In genomic region chr2:183903026-183903425, GRCh38 we compare ENCODE assay signal across 17 cellular contexts.
DNase-seq lines count a peak whose midpoint lies in the region; ATAC-seq and TF ChIP-seq lines count a peak whose summit lies in the region.
"Had no signal": no experiment of that assay in that cellular context is flagged by ENCODE, and none has a peak within 500 bp of the region (broad histone marks: within the 10 kb centered on the region; RNA-seq: fewer than 3 reads in every experiment).

No MANE protein-coding gene starts in this region.

- ATAC-seq in WTC11 = peak; percentile 52
- no peak for ATAC-seq in activated naive CD4-positive, alpha-beta T cell treated with anti-CD3 and anti-CD28 coated beads, Interleukin-2, amount 50 U/mL, for 72 hours
- ATAC-seq: A549 had no signal

- no peak overlapping the region for H3K27ac Mint-ChIP-seq in WTC11
- H3K27ac Mint-ChIP-seq in activated naive CD4-positive, alpha-beta T cell treated with anti-CD3 and anti-CD28 coated beads, Interleukin-2, amount 50 U/mL, for 72 hours = no peak overlapping the region
- H3K27ac Mint-ChIP-seq: CD4-positive, alpha-beta memory T cell; IgD-negative memory B cell had no signal

- no peaks in the 10 kb centered on the region for H3K36me3 Mint-ChIP-seq in WTC11
- H3K36me3 Mint-ChIP-seq in activated naive CD4-positive, alpha-beta T cell treated with anti-CD3 and anti-CD28 coated beads, Interleukin-2, amount 50 U/mL, for 72 hours = no peaks in the 10 kb centered on the region
- H3K36me3 Mint-ChIP-seq: CD4-positive, alpha-beta memory T cell had no signal

- no peaks in the 10 kb centered on the region for H3K9me3 ChIP-seq in colonic mucosa
- peaks cover 0 to 5% (median under 1%) of the 10 kb centered on the region in 8 donors for H3K9me3 ChIP-seq in spleen
- H3K9me3 ChIP-seq: A549, BE2C had no signal

- DNase-seq in NCI-H446 treated with DMSO at 0.1 percent for 48 hours (lab: John Stamatoyannopoulos, UW) (peak; percentile 14), WTC11 (ENCODE audit: low spot score) (no peak), iPS-NIHi11 (ENCODE audit: low spot score) (peak; percentile 8), colonic mucosa (no peak), spleen (no peak), NCI-H526 (lab: John Stamatoyannopoulos, UW) (no peak)
- DNase-seq in activated naive CD4-positive, alpha-beta T cell treated with anti-CD3 and anti-CD28 coated beads, Interleukin-2, amount 50 U/mL, for 72 hours (ENCODE audit: low spot score in 2 of 2) = no peak
- DNase-seq: BE2C; CD4-positive, alpha-beta memory T cell; DMS153; DMS79 treated with DMSO at 0.1 percent for 48 hours; EL; GDM1; H7 had no signal

- H3K27me3 ChIP-seq in colonic mucosa = no peaks in the 10 kb centered on the region
- H3K27me3 ChIP-seq in spleen (replicated peaks in 1 of 7) = no peaks in the 10 kb centered on the region
- H3K27me3 ChIP-seq: BE2C had no signal

- no peak overlapping the region for H3K9ac ChIP-seq in colonic mucosa (ENCODE audit: low read depth in 2 of 2, low read length in 2 of 2)

- H3K4me1 ChIP-seq in colonic mucosa = no peaks in the 10 kb centered on the region
- H3K4me1 ChIP-seq in spleen = no peaks in the 10 kb centered on the region
- H3K4me1 ChIP-seq: A549, BE2C had no signal

- no peaks in the 10 kb centered on the region for H3K27me3 Mint-ChIP-seq in WTC11 (ENCODE audit: low read depth)
- H3K27me3 Mint-ChIP-seq: CD4-positive, alpha-beta memory T cell; IgD-negative memory B cell had no signal

- H3K4me3 ChIP-seq in colonic mucosa (no peak overlapping the region), spleen (no peak overlapping the region)
- H3K4me3 ChIP-seq: A549 had no signal

- H3K4me1 Mint-ChIP-seq in WTC11 = peaks cover 4% of the 10 kb centered on the region
- H3K4me1 Mint-ChIP-seq: CD4-positive, alpha-beta memory T cell; IgD-negative memory B cell had no signal

- TF ChIP-seq CTCF in WTC11 (IDR thresholded peaks at IDR 0.05) (no peak), colonic mucosa (IDR thresholded peaks at IDR 0.05) (no peak), spleen (IDR thresholded peaks at IDR 0.05 in 8 of 11, conservative IDR thresholded peaks at IDR 0.05 in 3 of 11) (no peak)

- intact Hi-C loops in colonic mucosa (cut with DNase I) = no loop called here
- intact Hi-C loops in spleen (cut with DNase I; ENCODE audit: low total_unique reads) = no loop called here

- 87 to 99% (median 96%) methylated on average over 2 of the region's 2 CpGs for WGBS in spleen, 5 donors

- CTCF ChIA-PET in WTC11 (lab: Charles Lee) = no interaction called here

- no peaks in the 10 kb centered on the region for H3K36me3 ChIP-seq in colonic mucosa
- H3K36me3 ChIP-seq in spleen = no peaks in the 10 kb centered on the region
- H3K36me3 ChIP-seq: BE2C had no signal

- POLR2A ChIA-PET in WTC11 (lab: Charles Lee) = no interaction called here

- TF ChIP-seq POLR2A in spleen (IDR thresholded peaks at IDR 0.05) = no peak

- H3K27ac ChIP-seq in colonic mucosa = no peak overlapping the region
- no peak overlapping the region for H3K27ac ChIP-seq in spleen
- H3K27ac ChIP-seq: A549, C4-2B had no signal

- no peak overlapping the region for H3K4me3 Mint-ChIP-seq in WTC11
- H3K4me3 Mint-ChIP-seq: CD4-positive, alpha-beta memory T cell; IgD-negative memory B cell had no signal

- peaks cover 5% of the 10 kb centered on the region for H3K9me3 Mint-ChIP-seq in WTC11
- peaks cover 0 to 10% of the 10 kb centered on the region in 2 donors for H3K9me3 Mint-ChIP-seq in activated naive CD4-positive, alpha-beta T cell treated with anti-CD3 and anti-CD28 coated beads, Interleukin-2, amount 50 U/mL, for 72 hours

TF ChIP-seq in WTC11, 78 proteins besides CTCF, POLR2A, EP300 and RAD21:
- TF ChIP-seq JUN (CRISPR knock-in tag; IDR thresholded peaks at IDR 0.05) (no peak), EMX1 (CRISPR knock-in tag; IDR thresholded peaks at IDR 0.05) (no peak), ZNF263 (CRISPR knock-in tag; IDR thresholded peaks at IDR 0.05; ENCODE audit: low read depth) (no peak), FOXJ3 (CRISPR knock-in tag; IDR thresholded peaks at IDR 0.05; ENCODE audit: borderline replicate concordance) (no peak), ATF3 (CRISPR knock-in tag; conservative IDR thresholded peaks at IDR 0.05) (no peak), JAZF1 (CRISPR knock-in tag; IDR thresholded peaks at IDR 0.05) (no peak)

Comparison
In these comparisons a context has a peak if more than half of its experiments do, and no peak if none do; other contexts are left out.
1. DNase-seq: peak in NCI-H446 treated with DMSO at 0.1 percent for 48 hours (single experiment) and iPS-NIHi11 (single experiment); none in WTC11 (single experiment), colonic mucosa (single experiment), spleen (single experiment), NCI-H526 (0 of 2) and activated naive CD4-positive, alpha-beta T cell treated with anti-CD3 and anti-CD28 coated beads, Interleukin-2, amount 50 U/mL, for 72 hours (0 of 2).